Comparison of ENCODE assay signal across 2 cellular contexts in genomic region chr1:233313434-233314155, GRCh38.
TF ChIP-seq lines count a peak whose summit lies in the region.

No MANE protein-coding gene starts in this region.

TF ChIP-seq in GM23338, 12 proteins besides CTCF, POLR2A, EP300 and RAD21 (continued from another document):
- no peak for TF ChIP-seq ETS1 (IDR thresholded peaks at IDR 0.05)
- no peak for TF ChIP-seq POLR2AphosphoS5 (IDR thresholded peaks at IDR 0.05; ENCODE audit: low read depth)
- TF ChIP-seq NANOG (IDR thresholded peaks at IDR 0.05; ENCODE audit: borderline replicate concordance) = no peak
- no peak for TF ChIP-seq STAT1 (IDR thresholded peaks at IDR 0.05; ENCODE audit: unreplicated experiment)
- no peak for TF ChIP-seq CREB1 (CRISPR knock-in tag; IDR thresholded peaks at IDR 0.05; ENCODE audit: low read depth)
- TF ChIP-seq REST (IDR thresholded peaks at IDR 0.05; ENCODE audit: unreplicated experiment) = no peak

TF ChIP-seq in HCT116, 20 proteins besides CTCF, POLR2A, EP300 and RAD21 (continued from another document):
- no peak for TF ChIP-seq ZBTB33 (IDR thresholded peaks at IDR 0.05; ENCODE audit: extremely low read depth, insufficient replicate concordance, low read length)
- TF ChIP-seq YY1 (IDR thresholded peaks at IDR 0.05; ENCODE audit: extremely low read depth, insufficient replicate concordance, low read depth, low read length) = no peak
- TF ChIP-seq ZNF274 (IDR thresholded peaks at IDR 0.05; ENCODE audit: low read depth, low read length) = no peak
- no peak for TF ChIP-seq ZFX (IDR thresholded peaks at IDR 0.05)
- TF ChIP-seq TCF7L2 (IDR thresholded peaks at IDR 0.05; ENCODE audit: borderline replicate concordance, extremely low read depth, insufficient read depth, insufficient read length) = no peak
- TF ChIP-seq SIN3A (IDR thresholded peaks at IDR 0.05; ENCODE audit: low read depth) = no peak
- no peak for TF ChIP-seq POLR2AphosphoS5 (IDR thresholded peaks at IDR 0.05; ENCODE audit: low read depth, low read length)
- no peak for TF ChIP-seq EGR1 (IDR thresholded peaks at IDR 0.05; ENCODE audit: low read depth)
- TF ChIP-seq REST (IDR thresholded peaks at IDR 0.05; ENCODE audit: low read depth) = no peak
- TF ChIP-seq CEBPB (IDR thresholded peaks at IDR 0.05; ENCODE audit: low read depth) = no peak
- no peak for TF ChIP-seq JUND (IDR thresholded peaks at IDR 0.05)
- TF ChIP-seq EZH2phosphoT487 (IDR thresholded peaks at IDR 0.05; ENCODE audit: borderline replicate concordance) = no peak
- TF ChIP-seq SP1 (IDR thresholded peaks at IDR 0.05; ENCODE audit: low read depth) = no peak
